ENCODE assay signal across 15 cellular contexts in genomic region chr6:109743739-109744138, GRCh38. TPM values are rescaled to one million over a fixed set of nuclear protein-coding genes. Genes with fewer than 3 reads are reported as not detected.
DNase-seq lines count a peak whose midpoint lies in the region; ATAC-seq, FAIRE-seq and TF ChIP-seq lines count a peak whose summit lies in the region.
"Had no signal": no experiment of that assay in that cellular context is flagged by ENCODE, and none has a peak within 500 bp of the region (broad histone marks: within the 10 kb centered on the region; RNA-seq: fewer than 3 reads in every experiment).

No MANE protein-coding gene starts in this region.

- CTCF ChIA-PET in mammary epithelial cell (lab: Charles Lee; ENCODE audit: low non-redundant PET) = interaction anchor here (0.7 kb wide), 1 partner anchor 296 kb away, joined by 3 read pairs; no protein-coding TSS in a partner anchor

- intact Hi-C loops in mammary epithelial cell (cut with micrococcal nuclease) = no loop called here

- TF ChIP-seq CTCF in AG09319 (IDR thresholded peaks at IDR 0.05; ENCODE audit: low read depth, low read length) = no peak
- no peak for TF ChIP-seq CTCF in mammary epithelial cell (conservative IDR thresholded peaks at IDR 0.05 in 1 of 2, IDR thresholded peaks at IDR 0.05 in 1 of 2; ENCODE audit: extremely low read depth in 1 of 2, insufficient read depth in 1 of 2, low read depth in 1 of 2, low read length in 2 of 2)

- in situ Hi-C loops in mammary epithelial cell (cut with MboI; ENCODE audit: low sequenced_read_pairs in 2 of 2) = no loop called here

- H3K27ac ChIP-seq in mammary epithelial cell (ENCODE audit: insufficient read depth, low read depth, low read length) = no peak overlapping the region
- H3K27ac ChIP-seq: BLaER1, uterus had no signal

- H3K36me3 ChIP-seq in mammary epithelial cell (ENCODE audit: insufficient read depth, low read length) = no peaks in the 10 kb centered on the region
- H3K36me3 ChIP-seq in H7 (replicated peaks; ENCODE audit: control insufficient read depth, insufficient read depth, low read length) = no peaks in the 10 kb centered on the region
- H3K36me3 ChIP-seq: uterus had no signal

- DNase-seq in AG09319 (ENCODE audit: extremely low read depth, low read depth) = peak; percentile 7
- peak; percentile 12 for DNase-seq in HTR-8/SVneo (ENCODE audit: insufficient read length, low spot score)
- DNase-seq in mammary epithelial cell = peak; percentile 62
- DNase-seq in kidney glomerular epithelial cell (lab: John Stamatoyannopoulos, UW) = peak; percentile 74
- no peak for DNase-seq in H7
- DNase-seq in NCI-H345 treated with DMSO at 0.1 percent for 48 hours (lab: John Stamatoyannopoulos, UW; ENCODE audit: unreplicated experiment) = no peak
- DNase-seq in superior temporal gyrus (ENCODE audit: extremely low spot score) = no peak
- DNase-seq: activated CD4-positive, alpha-beta T cell treated with anti-CD3 and anti-CD28 coated beads, Interleukin-2, amount 50 U/mL, for 48 hours; activated gamma-delta T cell treated with Interleukin-2 at 50 U/mL for 16 hours; left ventricle myocardium superior; nucleus accumbens; T-helper 17 cell; uterus had no signal

- no peaks in the 10 kb centered on the region for H3K9me3 ChIP-seq in mammary epithelial cell (replicated peaks; ENCODE audit: insufficient read depth, low read length)
- H3K9me3 ChIP-seq: BLaER1, uterus had no signal

- dilution Hi-C loops in mammary epithelial cell (cut with HindIII; ENCODE audit: low sequenced_read_pairs) = no loop called here

- no peak overlapping the region for H3K4me2 ChIP-seq in mammary epithelial cell (ENCODE audit: insufficient read depth, low read depth, low read length)
- H3K4me2 ChIP-seq: BLaER1 had no signal

- H3K4me1 ChIP-seq in mammary epithelial cell (ENCODE audit: insufficient read depth, low read length) = peaks cover 7% of the 10 kb centered on the region
- H3K4me1 ChIP-seq: BLaER1, uterus had no signal

- no peak for FAIRE-seq in HTR-8/SVneo (lab: Jason Lieb, UNC)

- no peak for ATAC-seq in GM18498 (IDR thresholded peaks at IDR 0.05; ENCODE audit: unreplicated experiment)
- ATAC-seq: left ventricle myocardium superior, T-helper 17 cell had no signal

- no TSS peak for BruUV-seq in mammary epithelial cell (replicated peaks; lab: Mats Ljungman, UMichigan)

- H3K4me3 ChIP-seq in mammary epithelial cell (replicated peaks in 1 of 3; ENCODE audit: insufficient read depth in 1 of 3, low read depth in 2 of 3, low read length in 3 of 3) = no peak overlapping the region
- no peak overlapping the region for H3K4me3 ChIP-seq in H7 (ENCODE audit: insufficient read depth, low read depth, low read length)
- H3K4me3 ChIP-seq: BLaER1, uterus had no signal

- no peaks in the 10 kb centered on the region for H3K79me2 ChIP-seq in mammary epithelial cell (ENCODE audit: insufficient read depth, low read length)

- peak overlapping the region; percentile 42 for H2AFZ ChIP-seq in mammary epithelial cell (ENCODE audit: low read depth, low read length)

- no peak overlapping the region for H3K9ac ChIP-seq in mammary epithelial cell (ENCODE audit: insufficient read depth, low read length)
- H3K9ac ChIP-seq: BLaER1 had no signal

- no peaks in the 10 kb centered on the region for H3K27me3 ChIP-seq in mammary epithelial cell (ENCODE audit: insufficient read depth, low read length)
- H3K27me3 ChIP-seq in H7 (ENCODE audit: control insufficient read depth, insufficient read depth, low read length) = no peaks in the 10 kb centered on the region
- H3K27me3 ChIP-seq: BLaER1, uterus had no signal

- no peaks in the 10 kb centered on the region for H4K20me1 ChIP-seq in mammary epithelial cell (ENCODE audit: insufficient read depth, low read length)
- H4K20me1 ChIP-seq: BLaER1 had no signal

- 46% methylated on average over 2 of the region's 2 CpGs for WGBS in mammary epithelial cell (ENCODE audit: low coverage, missing lambda C conversion rate)

RNA-seq across cellular contexts. Expression of gene FIG4, which starts 52.6 kb away (rescaled TPM):
- total RNA-seq in mammary epithelial cell = 10 to 100 TPM; 12.2 to 17.2 TPM
- 6.5 TPM for polyA plus RNA-seq in mammary epithelial cell
- polyA minus RNA-seq in mammary epithelial cell = 12.4 TPM
- 19.0 and 23.6 TPM in 2 replicates for total RNA-seq in H7 (2014; rRNA removed; shearing (Covaris generic))

RNA-seq across cellular contexts. Expression of gene AK9, which starts 52.7 kb away (rescaled TPM):
- 1 to 10 TPM; 2.2 to 2.4 TPM for total RNA-seq in mammary epithelial cell
- polyA plus RNA-seq in mammary epithelial cell = 0.66 TPM
- polyA minus RNA-seq in mammary epithelial cell = not detected
- total RNA-seq in H7 (2014; rRNA removed; shearing (Covaris generic)) = 1.2 and 1.5 TPM in 2 replicates

Comparison
In these comparisons a context has a peak if more than half of its experiments do, and no peak if none do; other contexts are left out.
1. DNase-seq: peak in AG09319 (single experiment), HTR-8/SVneo (single experiment), mammary epithelial cell (single experiment) and kidney glomerular epithelial cell (single experiment); none in H7 (single experiment), NCI-H345 treated with DMSO at 0.1 percent for 48 hours (single experiment) and superior temporal gyrus (single experiment).